Comparison of ENCODE assay signal across 18 cellular contexts in the genomic region with DNA sequence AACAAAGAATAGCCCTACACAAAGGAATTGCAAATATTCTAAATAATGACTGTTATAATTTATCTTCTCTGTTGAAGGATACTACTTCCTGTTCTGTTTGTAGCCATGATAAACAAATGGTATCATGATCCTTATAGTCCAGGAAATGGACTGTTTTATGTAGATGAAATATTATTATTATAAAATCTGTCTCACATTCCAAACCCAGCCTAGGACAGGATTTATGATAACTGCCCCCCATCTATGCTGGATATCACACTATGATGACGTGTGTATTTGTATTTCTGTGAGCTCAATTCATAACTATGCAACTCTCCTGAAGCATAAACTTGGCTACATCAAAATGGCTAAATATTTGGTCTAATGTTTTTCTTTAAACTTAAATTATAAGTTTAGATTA. TPM values are rescaled to one million over a fixed set of nuclear protein-coding genes. Genes with fewer than 3 reads are reported as not detected.
DNase-seq lines count a peak whose midpoint lies in the region; ATAC-seq, FAIRE-seq and TF ChIP-seq lines count a peak whose summit lies in the region.
"Had no signal": no experiment of that assay in that cellular context is flagged by ENCODE, and none has a peak within 500 bp of the region (broad histone marks: within the 10 kb centered on the region; RNA-seq: fewer than 3 reads in every experiment).

No MANE protein-coding gene starts in this region.

- no peaks in the 10 kb centered on the region for H3K36me3 Mint-ChIP-seq in neural progenitor cell
- H3K36me3 Mint-ChIP-seq: IgD-negative memory B cell had no signal

- intact Hi-C loops in gastrocnemius medialis (cut with DNase I; ENCODE audit: low total_unique reads) = no loop called here

- H3K36me3 ChIP-seq in gastrocnemius medialis (no peaks in the 10 kb centered on the region), neural progenitor cell (no peaks in the 10 kb centered on the region)

- in situ Hi-C loops in astrocyte of the spinal cord (cut with HindIII; ENCODE audit: low sequenced_read_pairs) (no loop called here), gastrocnemius medialis (cut with MboI; ENCODE audit: low sequenced_read_pairs in 4 of 4) (loop anchor here in 1 of 4 donors (25.0 kb wide), 1 partner anchor 103 kb away; no protein-coding TSS in a partner anchor)

- H3K9me3 Mint-ChIP-seq in neural progenitor cell = no peaks in the 10 kb centered on the region

- no peaks in the 10 kb centered on the region for H3K9me3 ChIP-seq in gastrocnemius medialis
- H3K9me3 ChIP-seq in neural progenitor cell (ENCODE audit: low read depth) = no peaks in the 10 kb centered on the region

- H3K79me2 ChIP-seq in neural progenitor cell (ENCODE audit: low read depth) = no peaks in the 10 kb centered on the region

- no peaks in the 10 kb centered on the region for H4K20me1 ChIP-seq in neural progenitor cell (ENCODE audit: low read depth)

- DNase-seq in NCI-H226 = peak; percentile 69
- DNase-seq in astrocyte of the spinal cord (ENCODE audit: low read depth, low spot score) = peak; percentile 22
- peak; percentile 68 for DNase-seq in iris pigment epithelial cell (ENCODE audit: low read depth)
- DNase-seq in gastrocnemius medialis = no peak
- no peak for DNase-seq in cerebellar cortex (ENCODE audit: low spot score)
- DNase-seq in neural progenitor cell (ENCODE audit: low spot score) = no peak
- DNase-seq in GM12891 (ENCODE audit: insufficient read length, low spot score) = no peak
- DNase-seq in T-helper 1 cell = no peak
- DNase-seq: ACHN; AML-193; H7; NCI-H187 treated with DMSO at 0.1 percent for 48 hours; NCI-H526 treated with DMSO at 0.1 percent for 48 hours; NK-92 treated with Interleukin-12 subunit alpha and Interleukin-12 subunit beta, amount 100 ng/mL, for 24 hours; PC-3 had no signal

- TF ChIP-seq POLR2A in gastrocnemius medialis (IDR thresholded peaks at IDR 0.05) (no peak), GM12891 (IDR thresholded peaks at IDR 0.05; ENCODE audit: low read depth, low read length) (no peak)

- H3F3A ChIP-seq in neural progenitor cell (ENCODE audit: low read depth) = peaks cover 13% of the 10 kb centered on the region

- H3K4me1 ChIP-seq in gastrocnemius medialis (peaks cover 17 to 21% of the 10 kb centered on the region in 2 donors), neural progenitor cell (peaks cover 10% of the 10 kb centered on the region)

- H3K27me3 ChIP-seq in gastrocnemius medialis (no peaks in the 10 kb centered on the region), neural progenitor cell (peaks cover 71% of the 10 kb centered on the region)

- no peak overlapping the region for H3K27ac Mint-ChIP-seq in neural progenitor cell
- H3K27ac Mint-ChIP-seq: IgD-negative memory B cell had no signal

- no peak for FAIRE-seq in GM12891 (lab: Jason Lieb, UNC)

- no peak overlapping the region for H3K4me3 Mint-ChIP-seq in neural progenitor cell
- H3K4me3 Mint-ChIP-seq: IgD-negative memory B cell had no signal

- ATAC-seq in gastrocnemius medialis = no peak
- ATAC-seq: PC-3 had no signal

- no peak overlapping the region for H3K9ac ChIP-seq in neural progenitor cell

- TF ChIP-seq CTCF in astrocyte of the spinal cord (IDR thresholded peaks at IDR 0.05; ENCODE audit: low read depth, low read length) = no peak
- TF ChIP-seq CTCF in gastrocnemius medialis (IDR thresholded peaks at IDR 0.05 in 4 of 5, conservative IDR thresholded peaks at IDR 0.05 in 1 of 5) = no peak
- TF ChIP-seq CTCF in neural progenitor cell (IDR thresholded peaks at IDR 0.05) = no peak

- H3K4me3 ChIP-seq in astrocyte of the spinal cord (ENCODE audit: low read depth, low read length) (no peak overlapping the region), gastrocnemius medialis (no peak overlapping the region), neural progenitor cell (no peak overlapping the region)

- peaks cover 6% of the 10 kb centered on the region for H3K4me1 Mint-ChIP-seq in neural progenitor cell
- H3K4me1 Mint-ChIP-seq: IgD-negative memory B cell had no signal

- no peak overlapping the region for H2AFZ ChIP-seq in neural progenitor cell (replicated peaks)

- H3K27me3 Mint-ChIP-seq in neural progenitor cell (ENCODE audit: insufficient read depth, low read depth) = no peaks in the 10 kb centered on the region
- H3K27me3 Mint-ChIP-seq: IgD-negative memory B cell had no signal

- H3K4me2 ChIP-seq in neural progenitor cell = no peak overlapping the region

- H3K27ac ChIP-seq in gastrocnemius medialis (peak overlapping the region; percentile 36 to 69 (median 62)), neural progenitor cell (no peak overlapping the region)
- H3K27ac ChIP-seq: RWPE1 had no signal

TF ChIP-seq in GM12891, 5 proteins besides CTCF, POLR2A, EP300 and RAD21:
- no peak for TF ChIP-seq PAX5 (IDR thresholded peaks at IDR 0.05; ENCODE audit: insufficient read depth, low read length, severe bottlenecking)
- TF ChIP-seq TAF1 (IDR thresholded peaks at IDR 0.05; ENCODE audit: low read depth, low read length) = no peak
- no peak for TF ChIP-seq SPI1 (IDR thresholded peaks at IDR 0.05; ENCODE audit: low read depth, low read length)
- no peak for TF ChIP-seq POLR2AphosphoS5 (IDR thresholded peaks at IDR 0.05; ENCODE audit: low read depth, low read length)
- TF ChIP-seq POU2F2 (IDR thresholded peaks at IDR 0.05; ENCODE audit: low read depth, low read length) = no peak

RNA-seq across cellular contexts. Expression of a gene that starts 21.3 kb away (rescaled TPM):
- total RNA-seq in gastrocnemius medialis = 100 to 1,000 TPM in 2 of 4 donors, 10 to 100 TPM in 2; 53.5 to 201 (median 98.9) TPM
- 27.1 and 30.6 TPM in 2 replicates for total RNA-seq in neural progenitor cell (ENCODE audit: low replicate concordance)
- polyA plus RNA-seq in GM12891 (2012; ENCODE audit: low read depth, missing spikeins) = 7.1 TPM
- total RNA-seq: HT-29, PC-3 had no signal

Comparison
In these comparisons a context has a peak if more than half of its experiments do, and no peak if none do; other contexts are left out.
1. DNase-seq: peak in NCI-H226 (single experiment), astrocyte of the spinal cord (single experiment) and iris pigment epithelial cell (single experiment); none in gastrocnemius medialis (0 of 2), cerebellar cortex (single experiment), neural progenitor cell (single experiment), GM12891 (single experiment) and T-helper 1 cell (0 of 5).